8 cellular contexts compared by ENCODE assay signal in genomic region chr7:27742091-27742710, GRCh38. TPM values are rescaled to one million over a fixed set of nuclear protein-coding genes. Genes with fewer than 3 reads are reported as not detected.
A peak's percentile ranks its signal among the peaks of the same experiment; 100 is the strongest.
DNase-seq lines count a peak whose midpoint lies in the region; ATAC-seq and TF ChIP-seq lines count a peak whose summit lies in the region.
"Not testable (repeated sequence)": the region's sequence is repeated elsewhere in the genome, so short reads cannot be mapped to it uniquely, and the experiment has no call there.

No MANE protein-coding gene starts in this region.

- H2AFZ ChIP-seq in Loucy (ENCODE audit: low read length); PC-9: not testable (repeated sequence)

- not testable (repeated sequence) for BruUV-seq in PC-9 (replicated peaks; lab: Mats Ljungman, UMichigan)

- H3K4me3 Mint-ChIP-seq in natural killer cell = peak overlapping the region; percentile 99

- ATAC-seq in natural killer cell = not testable (repeated sequence)

- peak overlapping the region; percentile 87 for H3K4me3 ChIP-seq in Loucy (ENCODE audit: low read length, poor library complexity, severe bottlenecking)
- not testable (repeated sequence) for H3K4me3 ChIP-seq in PC-9, adrenal gland, testis

- CTCF ChIA-PET in PC-9 (lab: Charles Lee) = interaction anchor here (1.0 kb wide), 1 partner anchor 30 kb away, joined by 3 read pairs; no protein-coding TSS in a partner anchor

- H3K27me3 ChIP-seq in Loucy (ENCODE audit: insufficient read depth, low read length, poor library complexity, severe bottlenecking); PC-9 (ENCODE audit: insufficient read depth, low read depth); adrenal gland; testis: not testable (repeated sequence)

- peak overlapping the region in 1 of 2 donors; percentile 18 for H3K27ac Mint-ChIP-seq in natural killer cell

- not testable (repeated sequence) for H3K36me3 Mint-ChIP-seq in natural killer cell

- H3K9me2 ChIP-seq in Loucy (replicated peaks; ENCODE audit: low read depth, low read length); PC-9 (ENCODE audit: insufficient read depth): not testable (repeated sequence)

- peak in 1 of 2 donors; percentile 26 for TF ChIP-seq POLR2A in adrenal gland (IDR thresholded peaks at IDR 0.05)
- not testable (repeated sequence) for TF ChIP-seq POLR2A in testis (IDR thresholded peaks at IDR 0.05)

- not testable (repeated sequence) for TF ChIP-seq CTCF in Loucy (conservative IDR thresholded peaks at IDR 0.05; ENCODE audit: low read length); PC-9 (conservative IDR thresholded peaks at IDR 0.05); VCaP (conservative IDR thresholded peaks at IDR 0.05); adrenal gland (IDR thresholded peaks at IDR 0.05); natural killer cell (IDR thresholded peaks at IDR 0.05); testis (IDR thresholded peaks at IDR 0.05)

- H3K36me3 ChIP-seq in Loucy (ENCODE audit: insufficient read depth, low read length); PC-9 (ENCODE audit: low read depth); adrenal gland (replicated peaks in 1 of 2); testis (ENCODE audit: low read depth, missing control alignments): not testable (repeated sequence)

- not testable (repeated sequence) for H3K27ac ChIP-seq in PC-9
- H3K27ac ChIP-seq in VCaP = peak overlapping the region; percentile 85; the same call in 1 of the 2 replicates
- peak overlapping the region in 4 of 5 donors; percentile 20 to 98 (median 31) for H3K27ac ChIP-seq in adrenal gland
- H3K27ac ChIP-seq in testis = peak overlapping the region; percentile 31 to 46

- H3F3A ChIP-seq in Loucy (ENCODE audit: low read depth) = not testable (repeated sequence)
- peaks cover 34% of the 10 kb centered on the region for H3F3A ChIP-seq in PC-9 (ENCODE audit: insufficient read depth, low read depth)

- intact Hi-C loops in PC-9 (cut with micrococcal nuclease; ENCODE audit: unreplicated experiment) = loop anchor here (10.0 kb wide), 2 partner anchors 547 to 627 kb away; no protein-coding TSS in a partner anchor
- intact Hi-C loops in adrenal gland (cut with DNase I); natural killer cell (cut with micrococcal nuclease): not testable (repeated sequence)
- intact Hi-C loops in testis (cut with DNase I; ENCODE audit: low total_unique reads) = loop anchor here (10.0 kb wide), 1 partner anchor 353 kb away; no protein-coding TSS in a partner anchor

- H3K9me3 ChIP-seq in Loucy (ENCODE audit: insufficient read depth, low read depth, low read length); PC-9 (ENCODE audit: insufficient read depth, low read depth); adrenal gland (replicated peaks in 1 of 3); testis: not testable (repeated sequence)

- peaks cover 45 to 55% of the 10 kb centered on the region in 2 donors for H3K4me1 Mint-ChIP-seq in natural killer cell

- peak overlapping the region; percentile 94 for H3K9ac ChIP-seq in Loucy (ENCODE audit: low read depth, low read length, poor library complexity, severe bottlenecking)

- H3K4me1 ChIP-seq in Loucy (ENCODE audit: insufficient read depth, low read length, poor library complexity, severe bottlenecking) (peaks cover 46% of the 10 kb centered on the region), PC-9 (replicated peaks; ENCODE audit: insufficient read depth) (peaks cover 64% of the 10 kb centered on the region), adrenal gland (replicated peaks in 1 of 2) (peaks cover 39 to 60% of the 10 kb centered on the region in 2 donors), testis (peaks cover 37% of the 10 kb centered on the region)

- peak overlapping the region; percentile 71 for H3K4me2 ChIP-seq in Loucy (ENCODE audit: low read depth, low read length, poor library complexity, severe bottlenecking)
- peak overlapping the region; percentile 84 for H3K4me2 ChIP-seq in PC-9

- peak; percentile 15 for DNase-seq in DMS79 treated with DMSO at 0.1 percent for 48 hours (lab: John Stamatoyannopoulos, UW)
- DNase-seq in PC-9 = peak in 1 of 2 experiments; percentile 24
- peak in 2 of 7 donors; percentile 23 to 25 for DNase-seq in adrenal gland
- peak; percentile 6 for DNase-seq in fibroblast of gingiva (ENCODE audit: low read depth)
- DNase-seq in natural killer cell, testis: not testable (repeated sequence)

- WGBS in adrenal gland, 4 donors = 52 to 65% (median 62%) methylated on average over 8 to 10 of the region's 11 CpGs
- WGBS in testis, 2 donors = 48 to 64% methylated on average over 8 to 11 of the region's 11 CpGs

- H3K79me2 ChIP-seq in Loucy (ENCODE audit: insufficient read depth, low read length) = peaks cover 65% of the 10 kb centered on the region
- peaks cover 76% of the 10 kb centered on the region for H3K79me2 ChIP-seq in PC-9 (ENCODE audit: low read depth)

- H4K20me1 ChIP-seq in Loucy (ENCODE audit: insufficient read depth, low read length, poor library complexity, severe bottlenecking) = peaks cover 46% of the 10 kb centered on the region
- peaks cover 38% of the 10 kb centered on the region for H4K20me1 ChIP-seq in PC-9 (ENCODE audit: insufficient read depth)

- not testable (repeated sequence) for H3K9me3 Mint-ChIP-seq in natural killer cell

- POLR2A ChIA-PET in PC-9 (lab: Charles Lee; ENCODE audit: unreplicated experiment) = not testable (repeated sequence)

- not testable (repeated sequence) for H3K27me3 Mint-ChIP-seq in natural killer cell (ENCODE audit: low read depth in 2 of 2)

RNA-seq across cellular contexts. Expression of gene TAX1BP1, which starts 2.2 kb away (rescaled TPM):
- total RNA-seq in PC-9 (2021) (143 and 174 TPM in 2 replicates), adrenal gland (100 to 1,000 TPM; 132 to 222 (median 173) TPM), natural killer cell (100 to 1,000 TPM; 135 to 158 (median 150) TPM), testis (100 to 1,000 TPM; 154 to 155 TPM)
- polyA plus RNA-seq in adrenal gland (100 to 1,000 TPM in 1 of 3 donors, 10 to 100 TPM in 2; 66.5 to 274 (median 84.6) TPM), testis (ENCODE audit: insufficient read depth, low read depth, low replicate concordance) (36.8 TPM)
